ENCODE assay signal across 16 cellular contexts in the genomic region with DNA sequence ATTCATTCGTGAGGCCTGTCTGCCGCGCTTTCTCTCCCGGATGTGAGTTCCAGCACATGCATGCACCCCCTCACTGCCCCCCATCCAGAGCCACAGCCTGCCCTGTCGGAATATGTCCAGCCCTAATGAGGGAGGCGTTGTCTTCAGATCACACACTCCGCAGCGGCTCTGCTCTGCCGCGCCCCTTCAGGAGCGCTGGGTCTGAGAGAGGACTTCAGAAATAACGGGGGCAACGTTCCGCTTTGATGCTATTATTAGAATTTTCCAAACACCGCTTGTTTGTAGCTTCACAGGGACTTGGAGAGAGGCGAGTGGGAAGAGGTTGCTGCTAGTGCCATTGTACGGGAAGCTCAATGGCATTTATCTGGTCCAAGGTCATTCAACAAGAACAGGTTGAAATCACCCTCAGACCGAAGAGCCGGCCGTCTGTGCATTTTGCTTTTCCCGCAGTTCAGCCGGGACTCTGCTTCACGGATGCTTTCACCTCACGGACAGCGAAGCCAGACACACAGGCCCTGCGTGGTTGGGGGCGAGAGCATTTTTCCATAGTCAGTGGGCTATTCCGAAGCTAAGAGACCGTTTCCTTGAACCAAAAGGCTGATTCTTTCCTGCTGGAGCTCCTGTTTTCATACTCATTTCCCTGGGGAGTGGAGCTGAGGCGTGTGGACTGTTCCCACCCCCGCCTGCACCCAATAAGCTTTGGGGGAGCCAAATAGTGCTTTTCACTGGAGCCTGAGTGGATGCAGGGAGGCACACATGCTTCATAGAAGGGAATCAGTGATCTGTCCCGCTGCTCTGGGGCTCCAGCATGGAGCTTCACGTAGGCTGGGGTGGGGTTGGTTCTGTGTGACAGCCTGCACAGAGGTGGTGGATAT.
DNase-seq lines count a peak whose midpoint lies in the region; ATAC-seq and TF ChIP-seq lines count a peak whose summit lies in the region.
"Had no signal": no experiment of that assay in that cellular context is flagged by ENCODE, and none has a peak within 500 bp of the region (broad histone marks: within the 10 kb centered on the region; RNA-seq: fewer than 3 reads in every experiment).

No MANE protein-coding gene starts in this region.

- H3K9me3 Mint-ChIP-seq in chondrocyte (ENCODE audit: low read depth), result no peaks in the 10 kb centered on the region
- H3K9me3 Mint-ChIP-seq in activated T-cell treated with anti-CD3 and anti-CD28 coated beads, Interleukin-2, amount 50 U/mL, for 4 hours, result no peaks in the 10 kb centered on the region
- H3K9me3 Mint-ChIP-seq: activated CD4-positive, alpha-beta memory T cell treated with anti-CD3 and anti-CD28 coated beads for 36 hours; CD4-positive, CD25-positive, alpha-beta regulatory T cell; stimulated activated naive B cell treated with anti-CD40 and anti-IgM and Interleukin-4, amounts not matched to agents 10 μg/mL and 1 μg/mL and 100 μg/mL, for 72 hours had no signal

- no peaks in the 10 kb centered on the region for H3K27me3 ChIP-seq in tibial artery
- H3K27me3 ChIP-seq: gastrocnemius medialis had no signal

- H3K4me3 ChIP-seq in tibial artery, result peak overlapping the region; percentile 28 to 29
- H3K4me3 ChIP-seq: gastrocnemius medialis, skin epidermis had no signal

- no peak for ATAC-seq in activated T-cell treated with anti-CD3 and anti-CD28 coated beads, Interleukin-2, amount 50 U/mL, for 4 hours
- ATAC-seq: gastrocnemius medialis; stimulated activated naive B cell treated with anti-CD40 and anti-IgM and Interleukin-4, amounts not matched to agents 10 μg/mL and 1 μg/mL and 100 μg/mL, for 72 hours had no signal

- peak overlapping the region; percentile 19 for H3K4me3 Mint-ChIP-seq in chondrocyte (ENCODE audit: unreplicated experiment)
- no peak overlapping the region for H3K4me3 Mint-ChIP-seq in activated T-cell treated with anti-CD3 and anti-CD28 coated beads, Interleukin-2, amount 50 U/mL, for 4 hours
- H3K4me3 Mint-ChIP-seq: activated CD4-positive, alpha-beta memory T cell treated with anti-CD3 and anti-CD28 coated beads for 36 hours; CD4-positive, CD25-positive, alpha-beta regulatory T cell; stimulated activated naive B cell treated with anti-CD40 and anti-IgM and Interleukin-4, amounts not matched to agents 10 μg/mL and 1 μg/mL and 100 μg/mL, for 72 hours had no signal

- H3K4me1 ChIP-seq in tibial artery, result peaks cover 0 to 60% (median 22%) of the 10 kb centered on the region in 4 donors

- DNase-seq in NCI-H2227 treated with DMSO at 0.1 percent for 48 hours (lab: John Stamatoyannopoulos, UW) (peak; percentile 58), chondrocyte (ENCODE audit: low spot score) (no peak), hepatic stellate cell (ENCODE audit: low spot score) (peak; percentile 56), tibial artery (no peak), SK-N-DZ (ENCODE audit: low spot score) (no peak)
- no peak for DNase-seq in stimulated activated CD8-positive, alpha-beta memory T cell treated with anti-CD3 and anti-CD28 coated beads, Interleukin-4, amount 100 ng/mL, for 48 hours
- no peak for DNase-seq in activated T-cell treated with anti-CD3 and anti-CD28 coated beads, Interleukin-2, amount 50 U/mL, for 4 hours
- DNase-seq: activated CD4-positive, alpha-beta memory T cell treated with anti-CD3 and anti-CD28 coated beads for 36 hours; CD4-positive, CD25-positive, alpha-beta regulatory T cell; DMS79 treated with DMSO at 0.1 percent for 48 hours; effector CD8-positive, alpha-beta T cell; gastrocnemius medialis; HCEC 1CT; NCI-H2171; stimulated activated naive B cell treated with anti-CD40 and anti-IgM and Interleukin-4, amounts not matched to agents 10 μg/mL and 1 μg/mL and 100 μg/mL, for 72 hours had no signal

- no peaks in the 10 kb centered on the region for H3K9me3 ChIP-seq in tibial artery
- H3K9me3 ChIP-seq: gastrocnemius medialis had no signal

- H3K27ac ChIP-seq in tibial artery, result peak overlapping the region; percentile 4 to 28

- no peaks in the 10 kb centered on the region for H3K27me3 Mint-ChIP-seq in chondrocyte (ENCODE audit: low read depth)
- no peaks in the 10 kb centered on the region for H3K27me3 Mint-ChIP-seq in activated T-cell treated with anti-CD3 and anti-CD28 coated beads, Interleukin-2, amount 50 U/mL, for 4 hours (ENCODE audit: low read depth)
- H3K27me3 Mint-ChIP-seq: activated CD4-positive, alpha-beta memory T cell treated with anti-CD3 and anti-CD28 coated beads for 36 hours; CD4-positive, CD25-positive, alpha-beta regulatory T cell; stimulated activated naive B cell treated with anti-CD40 and anti-IgM and Interleukin-4, amounts not matched to agents 10 μg/mL and 1 μg/mL and 100 μg/mL, for 72 hours had no signal

- H3K4me1 Mint-ChIP-seq in chondrocyte (ENCODE audit: low read depth), result peaks cover 85% of the 10 kb centered on the region
- peaks cover 28% of the 10 kb centered on the region for H3K4me1 Mint-ChIP-seq in activated T-cell treated with anti-CD3 and anti-CD28 coated beads, Interleukin-2, amount 50 U/mL, for 4 hours (ENCODE audit: low read depth)

- TF ChIP-seq CTCF in chondrocyte (IDR thresholded peaks at IDR 0.05) (no peak), tibial artery (IDR thresholded peaks at IDR 0.05) (no peak)

- H3K36me3 Mint-ChIP-seq in chondrocyte (ENCODE audit: low read depth), result peaks cover 2% of the 10 kb centered on the region
- peaks cover 8% of the 10 kb centered on the region for H3K36me3 Mint-ChIP-seq in activated T-cell treated with anti-CD3 and anti-CD28 coated beads, Interleukin-2, amount 50 U/mL, for 4 hours (ENCODE audit: insufficient read depth)
- H3K36me3 Mint-ChIP-seq: activated CD4-positive, alpha-beta memory T cell treated with anti-CD3 and anti-CD28 coated beads for 36 hours had no signal

- H3K27ac Mint-ChIP-seq in chondrocyte (ENCODE audit: unreplicated experiment), result peak overlapping the region; percentile 82
- H3K27ac Mint-ChIP-seq: activated CD4-positive, alpha-beta memory T cell treated with anti-CD3 and anti-CD28 coated beads for 36 hours; stimulated activated naive B cell treated with anti-CD40 and anti-IgM and Interleukin-4, amounts not matched to agents 10 μg/mL and 1 μg/mL and 100 μg/mL, for 72 hours had no signal

- H3K36me3 ChIP-seq in tibial artery, result no peaks in the 10 kb centered on the region
- H3K36me3 ChIP-seq: gastrocnemius medialis had no signal

- intact Hi-C loops in tibial artery (cut with DNase I; ENCODE audit: low total_unique reads), result no loop called here

Comparison
In these comparisons a context has a peak if more than half of its experiments do, and no peak if none do; other contexts are left out.
1. DNase-seq: peak in NCI-H2227 treated with DMSO at 0.1 percent for 48 hours (single experiment) and hepatic stellate cell (single experiment); none in chondrocyte (single experiment), tibial artery (0 of 2), stimulated activated CD8-positive, alpha-beta memory T cell treated with anti-CD3 and anti-CD28 coated beads, Interleukin-4, amount 100 ng/mL, for 48 hours (single experiment), SK-N-DZ (single experiment) and activated T-cell treated with anti-CD3 and anti-CD28 coated beads, Interleukin-2, amount 50 U/mL, for 4 hours (single experiment).